Comparison of ENCODE assay signal across 2 cellular contexts in genomic region chr22:38203855-38204497, GRCh38.
TF ChIP-seq lines count a peak whose summit lies in the region.

No MANE protein-coding gene starts in this region.

TF ChIP-seq in SK-N-SH, 30 proteins besides CTCF, POLR2A, EP300 and RAD21 (continued from another document):
- TF ChIP-seq FOXM1 (IDR thresholded peaks at IDR 0.05; ENCODE audit: low read depth) (no peak), EZH2phosphoT487 (IDR thresholded peaks at IDR 0.05; ENCODE audit: borderline replicate concordance, low read depth) (no peak), SMC3 (IDR thresholded peaks at IDR 0.05; ENCODE audit: low read depth, low read length) (no peak), FOXJ3 (CRISPR knock-in tag; IDR thresholded peaks at IDR 0.05) (no peak), RCOR1 (IDR thresholded peaks at IDR 0.05; ENCODE audit: low read length) (no peak), ELF1 (IDR thresholded peaks at IDR 0.05) (no peak), MXI1 (IDR thresholded peaks at IDR 0.05; ENCODE audit: low read depth, low read length) (no peak), USF1 (IDR thresholded peaks at IDR 0.05; ENCODE audit: borderline replicate concordance, low read depth) (no peak), RXRA (IDR thresholded peaks at IDR 0.05; ENCODE audit: borderline replicate concordance, low read depth) (no peak), REST (IDR thresholded peaks at IDR 0.05; ENCODE audit: low read depth, low read length) (no peak), RFX5 (IDR thresholded peaks at IDR 0.05; ENCODE audit: low read length) (no peak), IRF3 (IDR thresholded peaks at IDR 0.05; ENCODE audit: low read depth, low read length) (no peak), TCF12 (IDR thresholded peaks at IDR 0.05) (no peak), ZBTB33 (IDR thresholded peaks at IDR 0.05; ENCODE audit: borderline replicate concordance, low read depth) (no peak), YY1 (IDR thresholded peaks at IDR 0.05; ENCODE audit: low read depth) (no peak), FOSL2 (IDR thresholded peaks at IDR 0.05; ENCODE audit: borderline replicate concordance, low read depth) (no peak)

TF ChIP-seq in SK-N-SH treated with all-trans-retinoic acid at 6 μM for 48 hours, 23 proteins besides CTCF, POLR2A, EP300 and RAD21 (continued from another document):
- TF ChIP-seq POU6F1 (CRISPR knock-in tag; IDR thresholded peaks at IDR 0.05; ENCODE audit: borderline replicate concordance, low read depth) (no peak), TOX (CRISPR knock-in tag; IDR thresholded peaks at IDR 0.05; ENCODE audit: borderline replicate concordance) (no peak), PATZ1 (CRISPR knock-in tag; IDR thresholded peaks at IDR 0.05; ENCODE audit: borderline replicate concordance) (no peak), ZNF565 (CRISPR knock-in tag; conservative IDR thresholded peaks at IDR 0.05; ENCODE audit: low read depth) (no peak)
TF ChIP-seq in SK-N-SH treated with all-trans-retinoic acid at 6 μM for 48 hours: peak in this region for 0.
